In the genomic region with DNA sequence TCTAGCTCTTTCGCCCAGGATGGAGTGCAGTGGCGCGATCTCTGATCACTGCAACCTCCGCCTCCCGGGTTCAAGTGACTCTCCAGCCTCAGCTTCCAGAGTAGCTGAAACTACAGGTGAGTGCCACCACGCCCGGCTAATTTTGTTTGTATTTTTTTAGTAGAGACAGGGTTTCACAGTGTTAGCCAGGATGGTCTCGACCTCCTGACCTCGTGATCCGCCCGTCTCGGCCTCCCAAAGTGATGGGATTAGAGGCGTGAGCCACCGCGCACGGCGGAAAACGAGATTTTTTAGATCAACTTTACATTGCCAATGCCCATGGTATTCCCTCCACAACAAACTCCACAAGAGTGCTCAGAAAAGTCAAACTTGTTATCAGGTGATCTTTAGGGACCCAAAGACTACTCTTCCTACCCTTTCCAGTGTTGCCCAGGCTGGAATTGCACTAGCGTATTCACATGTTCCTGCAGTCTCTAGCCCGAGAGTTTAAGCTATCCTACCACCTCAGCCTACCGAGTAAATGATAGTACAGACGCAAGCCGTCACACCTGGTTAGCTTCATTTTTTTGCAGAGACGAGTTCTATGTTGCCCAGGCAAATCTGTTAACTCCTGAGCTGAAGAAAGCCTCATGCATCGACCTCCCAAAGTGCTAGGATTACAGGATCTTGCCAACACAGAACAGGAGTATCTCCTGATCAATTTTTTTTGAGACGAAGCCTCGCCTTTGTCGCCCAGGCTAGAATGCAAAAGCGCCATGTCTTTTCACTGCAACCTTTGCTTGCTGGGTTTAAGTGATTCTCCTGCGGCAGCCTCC, we compare ENCODE assay signal across 8 cellular contexts.
A peak's percentile ranks its signal among the peaks of the same experiment; 100 is the strongest.
DNase-seq lines count a peak whose midpoint lies in the region; ATAC-seq, FAIRE-seq and TF ChIP-seq lines count a peak whose summit lies in the region.

No MANE protein-coding gene starts in this region.

- H3K4me1 ChIP-seq in fibroblast of lung (ENCODE audit: control insufficient read depth, extremely low read depth, insufficient read depth, low read length) = peaks cover 2% of the 10 kb centered on the region

- peak overlapping the region; percentile 43 to 75 (median 67) for H3K4me3 ChIP-seq in fibroblast of lung (replicated peaks in 1 of 4; ENCODE audit: control extremely low read depth in 1 of 4, insufficient read depth in 1 of 4, low read depth in 3 of 4, low read length in 4 of 4)
- peak overlapping the region; percentile 61 for H3K4me3 ChIP-seq in retinal pigment epithelial cell (ENCODE audit: low read length)

- H4K20me1 ChIP-seq in fibroblast of lung (ENCODE audit: control insufficient read depth, extremely low read depth, insufficient read depth, low read length) = no peaks in the 10 kb centered on the region

- no peak for TF ChIP-seq CTCF in RWPE1 (conservative IDR thresholded peaks at IDR 0.05; ENCODE audit: low read depth)
- no peak for TF ChIP-seq CTCF in fibroblast of lung (conservative IDR thresholded peaks at IDR 0.05 in 1 of 2, IDR thresholded peaks at IDR 0.05 in 1 of 2; ENCODE audit: low read depth in 1 of 2, low read length in 2 of 2)
- no peak for TF ChIP-seq CTCF in retinal pigment epithelial cell (conservative IDR thresholded peaks at IDR 0.05; ENCODE audit: low read depth, low read length)

- H3K79me2 ChIP-seq in fibroblast of lung (ENCODE audit: control insufficient read depth, insufficient read depth, low read length) = no peaks in the 10 kb centered on the region

- CTCF ChIA-PET in RWPE1 (lab: Yijun Ruan, JAX) = interaction anchor here (0.6 kb wide), 1 partner anchor 57 kb away, joined by 3 read pairs; a partner anchor contains a TSS

- peak overlapping the region; percentile 33 for H2AFZ ChIP-seq in fibroblast of lung (ENCODE audit: low read length)

- H3K4me2 ChIP-seq in fibroblast of lung (ENCODE audit: extremely low read depth, insufficient read depth, low read length) = peak overlapping the region; percentile 94

- peak; percentile 73 for TF ChIP-seq POLR2A in GM12892 (IDR thresholded peaks at IDR 0.05; ENCODE audit: low read depth, low read length)

- FAIRE-seq in GM12892 (lab: Jason Lieb, UNC) = peak; percentile 81

- peak overlapping the region; percentile 97 for H3K27ac ChIP-seq in RWPE1
- H3K27ac ChIP-seq in fibroblast of lung (ENCODE audit: insufficient read depth, low read length) = peak overlapping the region; percentile 87

- H3K36me3 ChIP-seq in fibroblast of lung (ENCODE audit: control insufficient read depth, insufficient read depth, low read length) = no peaks in the 10 kb centered on the region

- no peaks in the 10 kb centered on the region for H3K27me3 ChIP-seq in fibroblast of lung (ENCODE audit: control insufficient read depth, insufficient read depth, low read length)

- H3K9ac ChIP-seq in fibroblast of lung (ENCODE audit: insufficient read depth, low read length) = peak overlapping the region; percentile 33

- in situ Hi-C loops in ACHN (cut with HindIII; ENCODE audit: low pct_ligation_motif_present, low pct_unique_long_range_greater_than_20kb, low sequenced_read_pairs) = no loop called here

- peak; percentile 50 for DNase-seq in ACHN
- DNase-seq in GM12892 (ENCODE audit: insufficient read length) = no peak
- no peak for DNase-seq in RWPE1 (ENCODE audit: low spot score)
- DNase-seq in fibroblast of lung (ENCODE audit: low read depth in 2 of 2) = peak; percentile 32 to 44
- no peak for DNase-seq in retinal pigment epithelial cell (ENCODE audit: low read depth)
- DNase-seq in cortex of kidney (lab: John Stamatoyannopoulos, UW) = no peak
- no peak for DNase-seq in NCI-H446 (lab: John Stamatoyannopoulos, UW)

- POLR2A ChIA-PET in RWPE1 (lab: Yijun Ruan, JAX; ENCODE audit: low non-redundant PET) = interaction anchor here (0.6 to 3.8 kb wide), 12 partner anchors 8 to 931 kb away, joined by 3 to 39 read pairs (median 6); a partner anchor contains a TSS

- ATAC-seq in GM18867 (IDR thresholded peaks at IDR 0.05; ENCODE audit: unreplicated experiment) = no peak

- H3K9me3 ChIP-seq in fibroblast of lung (ENCODE audit: control insufficient read depth, insufficient read depth, low read depth, low read length) = no peaks in the 10 kb centered on the region

Comparison
In these comparisons a context has a peak if more than half of its experiments do, and no peak if none do; other contexts are left out.
1. DNase-seq: peak in ACHN (single experiment) and fibroblast of lung (2 of 2); none in GM12892 (single experiment), RWPE1 (single experiment), retinal pigment epithelial cell (single experiment), cortex of kidney (single experiment) and NCI-H446 (0 of 2).